Comparison of ENCODE assay signal across 17 cellular contexts in genomic region chr3:103169289-103169688, GRCh38.
DNase-seq lines count a peak whose midpoint lies in the region; ATAC-seq and TF ChIP-seq lines count a peak whose summit lies in the region.
"Had no signal": no experiment of that assay in that cellular context is flagged by ENCODE, and none has a peak within 500 bp of the region (broad histone marks: within the 10 kb centered on the region; RNA-seq: fewer than 3 reads in every experiment).

No MANE protein-coding gene starts in this region.

- H3K27me3 ChIP-seq in RWPE2 (ENCODE audit: insufficient read depth, poor library complexity, severe bottlenecking): no peaks in the 10 kb centered on the region
- no peaks in the 10 kb centered on the region for H3K27me3 ChIP-seq in adipocyte (replicated peaks; ENCODE audit: control insufficient read depth, insufficient read depth, low read length)

- TF ChIP-seq CTCF in RWPE2 (IDR thresholded peaks at IDR 0.05; ENCODE audit: poor library complexity, severe bottlenecking): no peak

- H3K4me1 ChIP-seq in RWPE2 (ENCODE audit: insufficient read depth, poor library complexity, severe bottlenecking): no peaks in the 10 kb centered on the region
- H3K4me1 ChIP-seq in adipocyte (ENCODE audit: control insufficient read depth, insufficient read depth, low read length): no peaks in the 10 kb centered on the region

- peak; percentile 73 for ATAC-seq in RWPE2 (ENCODE audit: low read depth)

- H3K4me3 ChIP-seq in RWPE2 (ENCODE audit: severe bottlenecking) (no peak overlapping the region), adipocyte (ENCODE audit: low read length) (no peak overlapping the region)

- H3K9me3 ChIP-seq in RWPE2 (ENCODE audit: severe bottlenecking): no peaks in the 10 kb centered on the region
- no peaks in the 10 kb centered on the region for H3K9me3 ChIP-seq in adipocyte (ENCODE audit: control insufficient read depth, low read length)

- H3K36me3 ChIP-seq in RWPE2 (ENCODE audit: low read depth): no peaks in the 10 kb centered on the region
- H3K36me3 ChIP-seq in adipocyte (ENCODE audit: control insufficient read depth, insufficient read depth, low read length, severe bottlenecking): no peaks in the 10 kb centered on the region

- DNase-seq in HT1080 (ENCODE audit: low read depth): peak; percentile 42
- DNase-seq in RWPE2 (ENCODE audit: low spot score): no peak
- DNase-seq in adipocyte (ENCODE audit: low read depth): peak; percentile 11
- DNase-seq in kidney glomerular epithelial cell (lab: John Stamatoyannopoulos, UW): peak; percentile 28
- no peak for DNase-seq in T-helper 9 cell
- no peak for DNase-seq in inferior parietal cortex (ENCODE audit: extremely low spot score)
- DNase-seq in OCI-M2 (lab: John Stamatoyannopoulos, UW; ENCODE audit: unreplicated experiment): no peak
- DNase-seq: AML-193, DMS79 treated with DMSO at 0.1 percent for 48 hours, NCI-H1092, NCI-H1436 treated with DMSO at 0.1 percent for 48 hours, NCI-H2029, NCI-H446, NCI-H748 treated with DMSO at 0.1 percent for 48 hours, RPMI8226, SIG-M5 had no signal

- no peak overlapping the region for H3K9ac ChIP-seq in adipocyte (ENCODE audit: low read length)
- H3K9ac ChIP-seq: KMS-11 had no signal

- no peak overlapping the region for H3K27ac ChIP-seq in RWPE2 (ENCODE audit: poor library complexity, severe bottlenecking)
- H3K27ac ChIP-seq: KMS-11 had no signal

Comparison
In these comparisons a context has a peak if more than half of its experiments do, and no peak if none do; other contexts are left out.
1. DNase-seq: peak in HT1080 (single experiment), adipocyte (single experiment) and kidney glomerular epithelial cell (single experiment); none in RWPE2 (single experiment), T-helper 9 cell (single experiment), inferior parietal cortex (single experiment) and OCI-M2 (single experiment).